In genomic region chr11:33016654-33017053, GRCh38 we compare ENCODE assay signal across 8 cellular contexts. TPM values are rescaled to one million over a fixed set of nuclear protein-coding genes. Genes with fewer than 3 reads are reported as not detected.
A peak's percentile ranks its signal among the peaks of the same experiment; 100 is the strongest.
DNase-seq lines count a peak whose midpoint lies in the region; ATAC-seq, FAIRE-seq and TF ChIP-seq lines count a peak whose summit lies in the region.

No MANE protein-coding gene starts in this region.

- no peaks in the 10 kb centered on the region for H3K36me3 Mint-ChIP-seq in IgD-negative memory B cell
- H3K36me3 Mint-ChIP-seq in naive thymus-derived CD8-positive, alpha-beta T cell = no peaks in the 10 kb centered on the region

- POLR2A ChIA-PET in naive thymus-derived CD8-positive, alpha-beta T cell (lab: Charles Lee) = interaction anchor here (1.1 to 2.0 kb wide), 5 partner anchors 9 to 23 kb away, joined by 3 to 34 read pairs (median 7); partner anchors contain the start of gene TCP11L1

- no peak for ATAC-seq in naive thymus-derived CD8-positive, alpha-beta T cell

- H3K4me3 ChIP-seq in choroid plexus epithelial cell (ENCODE audit: low read depth, low read length) = peak overlapping the region; percentile 75

- peak overlapping the region in 3 of 4 donors; percentile 31 to 86 (median 35) for H3K4me3 Mint-ChIP-seq in IgD-negative memory B cell
- H3K4me3 Mint-ChIP-seq in naive thymus-derived CD8-positive, alpha-beta T cell = peak overlapping the region; percentile 81 to 92 (median 88)

- H3K27ac Mint-ChIP-seq in IgD-negative memory B cell = no peak overlapping the region
- H3K27ac Mint-ChIP-seq in naive thymus-derived CD8-positive, alpha-beta T cell = peak overlapping the region in 8 of 10 donors; percentile 7 to 87 (median 72)

- peaks cover 30% of the 10 kb centered on the region for H3K27me3 Mint-ChIP-seq in IgD-negative memory B cell
- H3K27me3 Mint-ChIP-seq in naive thymus-derived CD8-positive, alpha-beta T cell = peaks cover 0 to 15% (median 0%) of the 10 kb centered on the region in 5 donors

- no peak for FAIRE-seq in frontal cortex (lab: Jason Lieb, UNC)

- peaks cover 6 to 15% (median 9%) of the 10 kb centered on the region in 3 donors for H3K4me1 Mint-ChIP-seq in IgD-negative memory B cell
- H3K4me1 Mint-ChIP-seq in naive thymus-derived CD8-positive, alpha-beta T cell = peaks cover 13 to 58% (median 42%) of the 10 kb centered on the region in 4 donors

- in situ Hi-C loops in ACHN (cut with HindIII; ENCODE audit: low pct_ligation_motif_present, low pct_unique_long_range_greater_than_20kb, low sequenced_read_pairs) = no loop called here

- peak; percentile 10 for DNase-seq in ACHN
- no peak for DNase-seq in choroid plexus epithelial cell (ENCODE audit: low read depth)
- DNase-seq in naive thymus-derived CD8-positive, alpha-beta T cell = no peak
- DNase-seq in frontal cortex (ENCODE audit: low spot score in 2 of 2) = no peak
- no peak for DNase-seq in cerebellum (ENCODE audit: low spot score)
- DNase-seq in NCI-H2081 (lab: John Stamatoyannopoulos, UW) = no peak
- DNase-seq in putamen (ENCODE audit: low spot score) = no peak

- peaks cover 0 to 3% (median 0%) of the 10 kb centered on the region in 3 donors for H3K9me3 Mint-ChIP-seq in IgD-negative memory B cell
- H3K9me3 Mint-ChIP-seq in naive thymus-derived CD8-positive, alpha-beta T cell = no peaks in the 10 kb centered on the region

- no peak for TF ChIP-seq CTCF in choroid plexus epithelial cell (conservative IDR thresholded peaks at IDR 0.05; ENCODE audit: low read depth, low read length)

RNA-seq across cellular contexts. Expression of gene DEPDC7, which starts 1.0 kb away (rescaled TPM):
- polyA plus RNA-seq in IgD-negative memory B cell = not detected
- total RNA-seq in naive thymus-derived CD8-positive, alpha-beta T cell = 10 to 100 TPM; 11.7 to 13.6 TPM
- polyA plus RNA-seq in naive thymus-derived CD8-positive, alpha-beta T cell = 1 to 10 TPM in 2 of 3 donors, under 1 TPM in 1; 0.77 to 2.7 (median 1.1) TPM
- 1.6 TPM for total RNA-seq in frontal cortex
- 7.3 TPM for total RNA-seq in cerebellum

RNA-seq across cellular contexts. Expression of gene TCP11L1, which starts 22.7 kb away (rescaled TPM):
- 6.6 TPM for polyA plus RNA-seq in IgD-negative memory B cell
- 10 to 100 TPM; 17.5 to 20.1 TPM for total RNA-seq in naive thymus-derived CD8-positive, alpha-beta T cell
- polyA plus RNA-seq in naive thymus-derived CD8-positive, alpha-beta T cell = 1 to 10 TPM; 2.3 to 3.0 (median 2.4) TPM
- total RNA-seq in frontal cortex (25.3 TPM), cerebellum (31.0 TPM)

Comparison
In these comparisons a context has a peak if more than half of its experiments do, and no peak if none do; other contexts are left out.
1. H3K27ac Mint-ChIP-seq: peak in naive thymus-derived CD8-positive, alpha-beta T cell (8 of 10); none in IgD-negative memory B cell (0 of 3).